Comparison of ENCODE assay signal across 38 cellular contexts in the genomic region with DNA sequence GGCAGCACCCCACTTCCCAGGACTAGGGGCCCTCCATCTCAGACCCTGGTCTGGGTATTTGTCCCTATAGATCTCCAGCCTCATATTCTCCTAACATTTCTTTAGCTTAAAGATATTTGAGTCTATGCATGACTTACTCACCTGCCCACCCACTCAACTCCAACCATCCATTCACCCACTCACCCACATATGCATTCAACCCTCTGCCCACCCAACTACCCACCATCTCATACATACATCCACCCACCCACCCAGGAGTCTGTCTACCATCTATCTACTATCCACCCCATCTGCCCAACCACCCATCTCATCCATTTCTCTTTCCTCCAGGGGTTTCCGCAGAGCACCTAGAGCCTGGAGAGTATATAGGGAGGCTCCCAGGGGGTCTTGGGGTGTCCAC. TPM values are rescaled to one million over a fixed set of nuclear protein-coding genes. Genes with fewer than 3 reads are reported as not detected.
"Had no signal": no experiment of that assay in that cellular context is flagged by ENCODE, and none has a peak within 500 bp of the region (broad histone marks: within the 10 kb centered on the region; RNA-seq: fewer than 3 reads in every experiment).

No MANE protein-coding gene starts in this region.

- H3K27me3 ChIP-seq: MG63 had no signal

- H3K9ac ChIP-seq: KMS-11 had no signal

- DNase-seq: Karpas-422, Kasumi-1, MG63, MM.1S, NCI-H1048, NCI-H1092, NCI-H1092 treated with DMSO at 0.1 percent for 48 hours, NCI-H1105, NCI-H1105 treated with DMSO at 0.1 percent for 48 hours, NCI-H1417, NCI-H1417 treated with DMSO at 0.1 percent for 48 hours, NCI-H1436, NCI-H1436 treated with DMSO at 0.1 percent for 48 hours, NCI-H146, NCI-H1694, NCI-H1694 treated with DMSO at 0.1 percent for 48 hours, NCI-H187, NCI-H187 treated with DMSO at 0.1 percent for 48 hours, NCI-H1930, NCI-H2029, NCI-H2029 treated with DMSO at 0.1 percent for 48 hours, NCI-H2081, NCI-H2081 treated with DMSO at 0.1 percent for 48 hours, NCI-H2107, NCI-H2171, NCI-H2171 treated with DMSO at 0.1 percent for 48 hours, NCI-H2227 treated with DMSO at 0.1 percent for 48 hours, NCI-H226, NCI-H345, NCI-H446, NCI-H446 treated with DMSO at 0.1 percent for 48 hours, NCI-H510A, NCI-H510A treated with DMSO at 0.1 percent for 48 hours had no signal

- H3K27ac ChIP-seq: KMS-11 had no signal

- H3K4me3 ChIP-seq: MG63 had no signal

- H3K4me2 ChIP-seq: KMS-11 had no signal

- H3K9me3 ChIP-seq: MG63 had no signal

- H3K36me3 ChIP-seq: MG63 had no signal

RNA-seq across cellular contexts. Expression of a gene that starts 42.7 kb away (rescaled TPM):
- total RNA-seq: LHCN-M2 had no signal

RNA-seq across cellular contexts. Expression of a gene that starts 52.8 kb away (rescaled TPM):
- total RNA-seq: LHCN-M2, M059J, MCF 10A, NCI-H460 had no signal
